1 cellular context compared by ENCODE assay signal in the genomic region with DNA sequence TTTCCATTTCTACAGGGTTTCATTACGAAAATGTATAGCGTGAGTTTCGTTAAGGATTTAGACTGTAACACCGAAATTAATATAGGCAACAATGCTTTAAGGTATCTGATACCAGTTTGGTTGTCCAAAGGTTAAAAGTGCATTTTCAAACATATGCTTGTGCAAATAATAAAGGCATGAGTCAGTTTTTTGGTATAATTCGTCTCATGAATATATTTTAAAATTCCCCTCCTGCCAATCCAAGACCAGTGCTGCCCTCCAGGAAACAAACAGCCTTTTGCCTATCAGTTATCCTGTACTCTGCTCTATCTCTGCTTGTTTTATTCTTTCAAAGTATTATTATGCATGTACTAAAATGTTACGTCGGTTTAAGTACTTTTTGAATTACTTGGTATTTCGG.
TF ChIP-seq lines count a peak whose summit lies in the region.

No MANE protein-coding gene starts in this region.

TF ChIP-seq in H1, 55 proteins besides CTCF, POLR2A, EP300 and RAD21 (continued from another document):
- TF ChIP-seq, protein P1, sequence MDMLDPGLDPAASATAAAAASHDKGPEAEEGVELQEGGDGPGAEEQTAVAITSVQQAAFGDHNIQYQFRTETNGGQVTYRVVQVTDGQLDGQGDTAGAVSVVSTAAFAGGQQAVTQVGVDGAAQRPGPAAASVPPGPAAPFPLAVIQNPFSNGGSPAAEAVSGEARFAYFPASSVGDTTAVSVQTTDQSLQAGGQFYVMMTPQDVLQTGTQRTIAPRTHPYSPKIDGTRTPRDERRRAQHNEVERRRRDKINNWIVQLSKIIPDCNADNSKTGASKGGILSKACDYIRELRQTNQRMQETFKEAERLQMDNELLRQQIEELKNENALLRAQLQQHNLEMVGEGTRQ (IDR thresholded peaks at IDR 0.05; ENCODE audit: low read length) = no peak
- TF ChIP-seq NRF1 (IDR thresholded peaks at IDR 0.05; ENCODE audit: low read depth, low read length) (no peak), CHD2 (IDR thresholded peaks at IDR 0.05; ENCODE audit: low read length) (no peak), TCF12 (IDR thresholded peaks at IDR 0.05; ENCODE audit: low read depth, low read length) (no peak), MAFK (IDR thresholded peaks at IDR 0.05; ENCODE audit: low read depth, low read length) (no peak), SIRT6 (IDR thresholded peaks at IDR 0.05; ENCODE audit: low read length) (no peak), POLR2AphosphoS5 (IDR thresholded peaks at IDR 0.05; ENCODE audit: low read depth, low read length) (no peak), YY1 (IDR thresholded peaks at IDR 0.05; ENCODE audit: low read depth, low read length) (no peak), GABPA (IDR thresholded peaks at IDR 0.05; ENCODE audit: borderline replicate concordance, insufficient read depth, low read length) (no peak)
